12 cellular contexts compared by ENCODE assay signal in the genomic region with DNA sequence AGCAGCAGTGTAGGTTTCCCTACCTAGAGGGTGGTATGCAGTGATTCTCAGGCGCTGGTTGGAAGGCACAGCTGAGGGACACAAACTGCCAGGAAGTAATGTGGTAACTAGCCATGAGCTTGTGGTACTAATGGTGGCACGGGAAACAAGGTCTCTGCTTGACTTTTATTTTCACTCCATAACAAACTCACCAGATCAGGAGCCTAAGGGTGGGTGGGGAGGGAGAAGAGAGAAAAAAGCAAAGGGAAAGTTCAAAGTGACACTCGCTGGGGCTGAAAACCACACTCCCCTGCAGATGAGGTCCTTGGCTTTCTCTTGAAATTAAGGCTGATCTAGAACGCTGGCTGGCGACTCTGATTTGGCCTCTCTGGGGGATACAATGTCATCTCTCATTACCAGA. TPM values are rescaled to one million over a fixed set of nuclear protein-coding genes. Genes with fewer than 3 reads are reported as not detected.
DNase-seq lines count a peak whose midpoint lies in the region; ATAC-seq and TF ChIP-seq lines count a peak whose summit lies in the region.
"Had no signal": no experiment of that assay in that cellular context is flagged by ENCODE, and none has a peak within 500 bp of the region (broad histone marks: within the 10 kb centered on the region; RNA-seq: fewer than 3 reads in every experiment).

No MANE protein-coding gene starts in this region.

- no peaks in the 10 kb centered on the region for H3K79me1 ChIP-seq in mesendoderm (ENCODE audit: low read length)

- no peak overlapping the region for H2AK5ac ChIP-seq in mesendoderm (ENCODE audit: low read length)

- H3K27ac ChIP-seq in right cardiac atrium (ENCODE audit: low read length) (peak overlapping the region; percentile 68), upper lobe of right lung (peak overlapping the region; percentile 11), mesendoderm (ENCODE audit: low read depth, low read length) (no peak overlapping the region)
- H3K27ac ChIP-seq: esophagus squamous epithelium had no signal

- no peak overlapping the region for H2BK5ac ChIP-seq in mesendoderm (ENCODE audit: low read length)

- H3K56ac ChIP-seq in mesendoderm (ENCODE audit: low read length), result no peak overlapping the region

- no peak overlapping the region for H2BK15ac ChIP-seq in mesendoderm (replicated peaks; ENCODE audit: low read depth)

- H4K8ac ChIP-seq in mesendoderm (ENCODE audit: low read depth, low read length), result no peak overlapping the region

- no peaks in the 10 kb centered on the region for H3K79me2 ChIP-seq in mesendoderm (ENCODE audit: control insufficient read depth, insufficient read depth, low read length)

- WGBS in right cardiac atrium, result 56% methylated on average over 5 of the region's 5 CpGs
- WGBS in mesendoderm (ENCODE audit: extremely low coverage, insufficient coverage, low lambda C conversion rate), result no CpG with 5 or more reads among the region's 5 CpGs

- H3K36me3 Mint-ChIP-seq in central memory CD8-positive, alpha-beta T cell (ENCODE audit: insufficient read depth), result peaks cover 43% of the 10 kb centered on the region

- no peak overlapping the region for H3K18ac ChIP-seq in mesendoderm (ENCODE audit: low read length)

- no peak overlapping the region for H3K4ac ChIP-seq in mesendoderm (ENCODE audit: low read depth, low read length)

- H3K27me3 ChIP-seq in right cardiac atrium (ENCODE audit: control insufficient read depth, insufficient read depth) (no peaks in the 10 kb centered on the region), upper lobe of right lung (no peaks in the 10 kb centered on the region), mesendoderm (ENCODE audit: insufficient read depth, low read length, poor library complexity) (no peaks in the 10 kb centered on the region)
- H3K27me3 ChIP-seq: esophagus squamous epithelium had no signal

- H3K27me3 Mint-ChIP-seq in central memory CD8-positive, alpha-beta T cell, result no peaks in the 10 kb centered on the region
- H3K27me3 Mint-ChIP-seq: activated CD4-positive, alpha-beta T cell treated with anti-CD3 and anti-CD28 coated beads, Interleukin-2, amount 10 ng/mL, durations not matched to agents 7 days and 5 days had no signal

- intact Hi-C loops in right cardiac atrium (cut with DNase I), result loop anchor here in 1 of 4 donors (10.0 kb wide), 1 partner anchor 193 kb away; a partner anchor contains a TSS
- intact Hi-C loops in left cardiac atrium (cut with DNase I), result no loop called here
- intact Hi-C loops in upper lobe of right lung (cut with DNase I), result no loop called here

- peaks cover 34% of the 10 kb centered on the region for H3K4me1 Mint-ChIP-seq in central memory CD8-positive, alpha-beta T cell

- TF ChIP-seq CTCF in upper lobe of right lung (IDR thresholded peaks at IDR 0.05), result no peak

- H3K23ac ChIP-seq in mesendoderm (ENCODE audit: low read length), result no peak overlapping the region

- H3K4me1 ChIP-seq in right cardiac atrium (ENCODE audit: control insufficient read depth, insufficient read depth, low read length) (peaks cover 2% of the 10 kb centered on the region), upper lobe of right lung (peaks cover 13% of the 10 kb centered on the region), mesendoderm (ENCODE audit: control insufficient read depth, low read depth, low read length) (no peaks in the 10 kb centered on the region)

- no peak overlapping the region for H2BK120ac ChIP-seq in mesendoderm (ENCODE audit: low read depth, low read length)

- no peaks in the 10 kb centered on the region for H3K9me3 Mint-ChIP-seq in central memory CD8-positive, alpha-beta T cell

- no peak overlapping the region for H3K4me2 ChIP-seq in mesendoderm (ENCODE audit: low read length)

- H4K5ac ChIP-seq in mesendoderm (ENCODE audit: low read length), result no peak overlapping the region

- DNase-seq in right cardiac atrium (no peak), left cardiac atrium (no peak), upper lobe of right lung (no peak), OCI-M1 (lab: John Stamatoyannopoulos, UW) (no peak), mesendoderm (no peak)
- no peak for DNase-seq in central memory CD8-positive, alpha-beta T cell (ENCODE audit: low spot score in 2 of 2)
- DNase-seq: activated CD4-positive, alpha-beta T cell treated with anti-CD3 and anti-CD28 coated beads, Interleukin-2, amount 10 ng/mL, durations not matched to agents 7 days and 5 days; anterior cingulate cortex; esophagus squamous epithelium; NCI-H1048 had no signal

- H3K9me3 ChIP-seq in right cardiac atrium (ENCODE audit: control insufficient read depth, low read length) (no peaks in the 10 kb centered on the region), upper lobe of right lung (no peaks in the 10 kb centered on the region)
- H3K9me3 ChIP-seq: esophagus squamous epithelium had no signal

- peaks cover 69% of the 10 kb centered on the region for H3K36me3 ChIP-seq in upper lobe of right lung
- peaks cover 2% of the 10 kb centered on the region for H3K36me3 ChIP-seq in mesendoderm (ENCODE audit: control insufficient read depth, insufficient read depth, low read length)

- no peak overlapping the region for H3K9ac ChIP-seq in mesendoderm (ENCODE audit: low read length)

- H3K4me3 ChIP-seq in right cardiac atrium (ENCODE audit: low read length) (no peak overlapping the region), upper lobe of right lung (no peak overlapping the region), mesendoderm (ENCODE audit: low read length) (no peak overlapping the region)
- H3K4me3 ChIP-seq: esophagus squamous epithelium had no signal

- H3K27ac Mint-ChIP-seq in central memory CD8-positive, alpha-beta T cell (ENCODE audit: low read depth), result peak overlapping the region; percentile 73
- H3K27ac Mint-ChIP-seq: activated CD4-positive, alpha-beta T cell treated with anti-CD3 and anti-CD28 coated beads, Interleukin-2, amount 10 ng/mL, durations not matched to agents 7 days and 5 days had no signal

- no peak for ATAC-seq in right cardiac atrium
- no peak for ATAC-seq in left cardiac atrium
- peak; percentile 51 for ATAC-seq in HG02981 (IDR thresholded peaks at IDR 0.05; ENCODE audit: unreplicated experiment)
- no peak for ATAC-seq in central memory CD8-positive, alpha-beta T cell (replicated peaks; ENCODE audit: extremely low read depth, poor library complexity, severe bottlenecking)
- ATAC-seq in upper lobe of right lung, result no peak
- ATAC-seq in HG03521 (IDR thresholded peaks at IDR 0.05; ENCODE audit: unreplicated experiment), result no peak

- H3K4me3 Mint-ChIP-seq in central memory CD8-positive, alpha-beta T cell, result peak overlapping the region; percentile 41
- H3K4me3 Mint-ChIP-seq: activated CD4-positive, alpha-beta T cell treated with anti-CD3 and anti-CD28 coated beads, Interleukin-2, amount 10 ng/mL, durations not matched to agents 7 days and 5 days had no signal

RNA-seq across cellular contexts. Expression of a gene that starts 22.0 kb away (rescaled TPM):
- total RNA-seq in right cardiac atrium, result 10 to 100 TPM; 11.4 to 13.8 (median 11.8) TPM
- polyA plus RNA-seq in right cardiac atrium, result 4.1 TPM
- total RNA-seq in left cardiac atrium, result 10 to 100 TPM in 1 of 2 donors, 1 to 10 TPM in 1; 9.7 to 13.1 TPM
- total RNA-seq in upper lobe of right lung, result 13.5 TPM
- 6.0 TPM for polyA plus RNA-seq in mesendoderm (2013, experiment 1 of 2)
- polyA plus RNA-seq in mesendoderm (2013, experiment 2 of 2), result 5.9 TPM
